ENCODE assay signal across 1 cellular context in genomic region chr9:133103183-133103986, GRCh38.
TF ChIP-seq lines count a peak whose summit lies in the region.

No MANE protein-coding gene starts in this region.

TF ChIP-seq in WTC11, 78 proteins besides CTCF, POLR2A, EP300 and RAD21 (continued from another document):
- TF ChIP-seq STAT6 (CRISPR knock-in tag; conservative IDR thresholded peaks at IDR 0.05; ENCODE audit: low read depth) (no peak), ZBTB43 (CRISPR knock-in tag; IDR thresholded peaks at IDR 0.05) (no peak), ZBTB21 (CRISPR knock-in tag; IDR thresholded peaks at IDR 0.05; ENCODE audit: borderline replicate concordance) (no peak)
